1 cellular context compared by ENCODE assay signal in the genomic region with DNA sequence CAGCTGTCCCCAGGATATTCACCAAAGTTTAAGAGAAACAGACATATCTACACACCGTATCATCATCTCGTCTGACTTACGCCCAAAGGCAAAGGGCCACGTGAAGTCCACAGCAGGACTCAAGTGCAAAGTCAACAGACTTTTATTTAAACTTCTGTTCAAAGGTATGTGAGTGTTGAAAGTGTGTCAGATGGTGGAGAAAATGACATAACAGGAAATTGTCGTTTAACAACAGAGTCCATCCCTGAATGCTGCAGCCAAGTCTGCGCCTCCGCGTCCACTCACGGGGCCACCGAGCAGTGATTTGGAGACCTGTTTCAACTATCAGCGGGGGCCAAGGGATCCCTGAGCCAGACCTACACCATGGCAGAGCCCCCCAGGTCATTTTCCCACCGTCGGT.
TF ChIP-seq lines count a peak whose summit lies in the region.

No MANE protein-coding gene starts in this region.

TF ChIP-seq in HepG2, 621 proteins besides CTCF, POLR2A, EP300 and RAD21 (continued from another document and continues in another):
- TF ChIP-seq ATF4 (CRISPR knock-in tag; IDR thresholded peaks at IDR 0.05) = peak in 1 of 2 experiments; percentile 81; a peak in 2 of 4 replicates
- peak; percentile 84 for TF ChIP-seq NFIC (IDR thresholded peaks at IDR 0.05; ENCODE audit: low read length)
- peak; percentile 60; the same call in 1 of the 2 replicates for TF ChIP-seq MIER2 (CRISPR knock-in tag; IDR thresholded peaks at IDR 0.05)
- TF ChIP-seq ZNF703 (CRISPR knock-in tag; IDR thresholded peaks at IDR 0.05; ENCODE audit: borderline replicate concordance) = no peak
- peak; percentile 75 for TF ChIP-seq SOX13 (IDR thresholded peaks at IDR 0.05)
- TF ChIP-seq SOX13 (CRISPR knock-in tag; conservative IDR thresholded peaks at IDR 0.05 in 1 of 2, IDR thresholded peaks at IDR 0.05 in 1 of 2) = peak in 1 of 2 experiments; percentile 93; a peak in 2 of 4 replicates
- TF ChIP-seq, protein P1, sequence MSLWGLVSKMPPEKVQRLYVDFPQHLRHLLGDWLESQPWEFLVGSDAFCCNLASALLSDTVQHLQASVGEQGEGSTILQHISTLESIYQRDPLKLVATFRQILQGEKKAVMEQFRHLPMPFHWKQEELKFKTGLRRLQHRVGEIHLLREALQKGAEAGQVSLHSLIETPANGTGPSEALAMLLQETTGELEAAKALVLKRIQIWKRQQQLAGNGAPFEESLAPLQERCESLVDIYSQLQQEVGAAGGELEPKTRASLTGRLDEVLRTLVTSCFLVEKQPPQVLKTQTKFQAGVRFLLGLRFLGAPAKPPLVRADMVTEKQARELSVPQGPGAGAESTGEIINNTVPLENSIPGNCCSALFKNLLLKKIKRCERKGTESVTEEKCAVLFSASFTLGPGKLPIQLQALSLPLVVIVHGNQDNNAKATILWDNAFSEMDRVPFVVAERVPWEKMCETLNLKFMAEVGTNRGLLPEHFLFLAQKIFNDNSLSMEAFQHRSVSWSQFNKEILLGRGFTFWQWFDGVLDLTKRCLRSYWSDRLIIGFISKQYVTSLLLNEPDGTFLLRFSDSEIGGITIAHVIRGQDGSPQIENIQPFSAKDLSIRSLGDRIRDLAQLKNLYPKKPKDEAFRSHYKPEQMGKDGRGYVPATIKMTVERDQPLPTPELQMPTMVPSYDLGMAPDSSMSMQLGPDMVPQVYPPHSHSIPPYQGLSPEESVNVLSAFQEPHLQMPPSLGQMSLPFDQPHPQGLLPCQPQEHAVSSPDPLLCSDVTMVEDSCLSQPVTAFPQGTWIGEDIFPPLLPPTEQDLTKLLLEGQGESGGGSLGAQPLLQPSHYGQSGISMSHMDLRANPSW (CRISPR knock-in tag; IDR thresholded peaks at IDR 0.05; ENCODE audit: borderline replicate concordance) = 0 out of 2 replicates have a peak, but pooled peaks have one; percentile 87
- no peak for TF ChIP-seq MAFK (conservative IDR thresholded peaks at IDR 0.05 in 1 of 2, IDR thresholded peaks at IDR 0.05 in 1 of 2; ENCODE audit: low read length in 2 of 2)
- peak; percentile 85; the same call in 1 of the 2 replicates for TF ChIP-seq NCOR1 (IDR thresholded peaks at IDR 0.05; ENCODE audit: borderline replicate concordance, low read length)
- peak; percentile 62; the same call in 1 of the 2 replicates for TF ChIP-seq TRIM24 (CRISPR knock-in tag; IDR thresholded peaks at IDR 0.05)
- peak; percentile 67; the same call in 1 of the 2 replicates for TF ChIP-seq YEATS2 (CRISPR knock-in tag; IDR thresholded peaks at IDR 0.05; ENCODE audit: borderline replicate concordance)
- no peak for TF ChIP-seq GPN1 (CRISPR knock-in tag; IDR thresholded peaks at IDR 0.05; ENCODE audit: borderline replicate concordance)
- TF ChIP-seq FOXK1 (CRISPR knock-in tag; IDR thresholded peaks at IDR 0.05; ENCODE audit: borderline replicate concordance, low read depth) = peak; percentile 97
- peak; percentile 93 for TF ChIP-seq HDAC1 (CRISPR knock-in tag; IDR thresholded peaks at IDR 0.05)
- TF ChIP-seq ZNF605 (CRISPR knock-in tag; IDR thresholded peaks at IDR 0.05) = peak; percentile 66; the same call in 1 of the 2 replicates
- TF ChIP-seq ELF4 (CRISPR knock-in tag; IDR thresholded peaks at IDR 0.05; ENCODE audit: borderline replicate concordance) = peak; percentile 78
- no peak for TF ChIP-seq CEBPB (IDR thresholded peaks at IDR 0.05; ENCODE audit: borderline replicate concordance, low read depth, low read length)
- peak; percentile 94 for TF ChIP-seq PAXIP1 (CRISPR knock-in tag; conservative IDR thresholded peaks at IDR 0.05)
- TF ChIP-seq ZNF576 (CRISPR knock-in tag; IDR thresholded peaks at IDR 0.05) = no peak
- TF ChIP-seq, protein P2, sequence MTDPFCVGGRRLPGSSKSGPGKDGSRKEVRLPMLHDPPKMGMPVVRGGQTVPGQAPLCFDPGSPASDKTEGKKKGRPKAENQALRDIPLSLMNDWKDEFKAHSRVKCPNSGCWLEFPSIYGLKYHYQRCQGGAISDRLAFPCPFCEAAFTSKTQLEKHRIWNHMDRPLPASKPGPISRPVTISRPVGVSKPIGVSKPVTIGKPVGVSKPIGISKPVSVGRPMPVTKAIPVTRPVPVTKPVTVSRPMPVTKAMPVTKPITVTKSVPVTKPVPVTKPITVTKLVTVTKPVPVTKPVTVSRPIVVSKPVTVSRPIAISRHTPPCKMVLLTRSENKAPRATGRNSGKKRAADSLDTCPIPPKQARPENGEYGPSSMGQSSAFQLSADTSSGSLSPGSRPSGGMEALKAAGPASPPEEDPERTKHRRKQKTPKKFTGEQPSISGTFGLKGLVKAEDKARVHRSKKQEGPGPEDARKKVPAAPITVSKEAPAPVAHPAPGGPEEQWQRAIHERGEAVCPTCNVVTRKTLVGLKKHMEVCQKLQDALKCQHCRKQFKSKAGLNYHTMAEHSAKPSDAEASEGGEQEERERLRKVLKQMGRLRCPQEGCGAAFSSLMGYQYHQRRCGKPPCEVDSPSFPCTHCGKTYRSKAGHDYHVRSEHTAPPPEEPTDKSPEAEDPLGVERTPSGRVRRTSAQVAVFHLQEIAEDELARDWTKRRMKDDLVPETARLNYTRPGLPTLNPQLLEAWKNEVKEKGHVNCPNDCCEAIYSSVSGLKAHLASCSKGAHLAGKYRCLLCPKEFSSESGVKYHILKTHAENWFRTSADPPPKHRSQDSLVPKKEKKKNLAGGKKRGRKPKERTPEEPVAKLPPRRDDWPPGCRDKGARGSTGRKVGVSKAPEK (CRISPR knock-in tag; IDR thresholded peaks at IDR 0.05; ENCODE audit: borderline replicate concordance) = peak; percentile 84; the same call in 1 of the 2 replicates
- TF ChIP-seq ZNF33A (CRISPR knock-in tag; IDR thresholded peaks at IDR 0.05; ENCODE audit: borderline replicate concordance) = no peak
- TF ChIP-seq TBX2 (CRISPR knock-in tag; IDR thresholded peaks at IDR 0.05; ENCODE audit: borderline replicate concordance) = peak; percentile 98
- TF ChIP-seq, protein P3, sequence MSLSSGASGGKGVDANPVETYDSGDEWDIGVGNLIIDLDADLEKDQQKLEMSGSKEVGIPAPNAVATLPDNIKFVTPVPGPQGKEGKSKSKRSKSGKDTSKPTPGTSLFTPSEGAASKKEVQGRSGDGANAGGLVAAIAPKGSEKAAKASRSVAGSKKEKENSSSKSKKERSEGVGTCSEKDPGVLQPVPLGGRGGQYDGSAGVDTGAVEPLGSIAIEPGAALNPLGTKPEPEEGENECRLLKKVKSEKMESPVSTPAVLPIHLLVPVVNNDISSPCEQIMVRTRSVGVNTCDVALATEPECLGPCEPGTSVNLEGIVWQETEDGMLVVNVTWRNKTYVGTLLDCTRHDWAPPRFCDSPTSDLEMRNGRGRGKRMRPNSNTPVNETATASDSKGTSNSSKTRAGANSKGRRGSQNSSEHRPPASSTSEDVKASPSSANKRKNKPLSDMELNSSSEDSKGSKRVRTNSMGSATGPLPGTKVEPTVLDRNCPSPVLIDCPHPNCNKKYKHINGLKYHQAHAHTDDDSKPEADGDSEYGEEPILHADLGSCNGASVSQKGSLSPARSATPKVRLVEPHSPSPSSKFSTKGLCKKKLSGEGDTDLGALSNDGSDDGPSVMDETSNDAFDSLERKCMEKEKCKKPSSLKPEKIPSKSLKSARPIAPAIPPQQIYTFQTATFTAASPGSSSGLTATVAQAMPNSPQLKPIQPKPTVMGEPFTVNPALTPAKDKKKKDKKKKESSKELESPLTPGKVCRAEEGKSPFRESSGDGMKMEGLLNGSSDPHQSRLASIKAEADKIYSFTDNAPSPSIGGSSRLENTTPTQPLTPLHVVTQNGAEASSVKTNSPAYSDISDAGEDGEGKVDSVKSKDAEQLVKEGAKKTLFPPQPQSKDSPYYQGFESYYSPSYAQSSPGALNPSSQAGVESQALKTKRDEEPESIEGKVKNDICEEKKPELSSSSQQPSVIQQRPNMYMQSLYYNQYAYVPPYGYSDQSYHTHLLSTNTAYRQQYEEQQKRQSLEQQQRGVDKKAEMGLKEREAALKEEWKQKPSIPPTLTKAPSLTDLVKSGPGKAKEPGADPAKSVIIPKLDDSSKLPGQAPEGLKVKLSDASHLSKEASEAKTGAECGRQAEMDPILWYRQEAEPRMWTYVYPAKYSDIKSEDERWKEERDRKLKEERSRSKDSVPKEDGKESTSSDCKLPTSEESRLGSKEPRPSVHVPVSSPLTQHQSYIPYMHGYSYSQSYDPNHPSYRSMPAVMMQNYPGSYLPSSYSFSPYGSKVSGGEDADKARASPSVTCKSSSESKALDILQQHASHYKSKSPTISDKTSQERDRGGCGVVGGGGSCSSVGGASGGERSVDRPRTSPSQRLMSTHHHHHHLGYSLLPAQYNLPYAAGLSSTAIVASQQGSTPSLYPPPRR (CRISPR knock-in tag; IDR thresholded peaks at IDR 0.05; ENCODE audit: borderline replicate concordance) = peak; percentile 96
- peak; percentile 91 for TF ChIP-seq ZBTB21 (CRISPR knock-in tag; IDR thresholded peaks at IDR 0.05)
- TF ChIP-seq, protein P4, sequence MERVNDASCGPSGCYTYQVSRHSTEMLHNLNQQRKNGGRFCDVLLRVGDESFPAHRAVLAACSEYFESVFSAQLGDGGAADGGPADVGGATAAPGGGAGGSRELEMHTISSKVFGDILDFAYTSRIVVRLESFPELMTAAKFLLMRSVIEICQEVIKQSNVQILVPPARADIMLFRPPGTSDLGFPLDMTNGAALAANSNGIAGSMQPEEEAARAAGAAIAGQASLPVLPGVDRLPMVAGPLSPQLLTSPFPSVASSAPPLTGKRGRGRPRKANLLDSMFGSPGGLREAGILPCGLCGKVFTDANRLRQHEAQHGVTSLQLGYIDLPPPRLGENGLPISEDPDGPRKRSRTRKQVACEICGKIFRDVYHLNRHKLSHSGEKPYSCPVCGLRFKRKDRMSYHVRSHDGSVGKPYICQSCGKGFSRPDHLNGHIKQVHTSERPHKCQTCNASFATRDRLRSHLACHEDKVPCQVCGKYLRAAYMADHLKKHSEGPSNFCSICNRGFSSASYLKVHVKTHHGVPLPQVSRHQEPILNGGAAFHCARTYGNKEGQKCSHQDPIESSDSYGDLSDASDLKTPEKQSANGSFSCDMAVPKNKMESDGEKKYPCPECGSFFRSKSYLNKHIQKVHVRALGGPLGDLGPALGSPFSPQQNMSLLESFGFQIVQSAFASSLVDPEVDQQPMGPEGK (CRISPR knock-in tag; IDR thresholded peaks at IDR 0.05) = peak; percentile 73
- TF ChIP-seq TCF12 (IDR thresholded peaks at IDR 0.05) = no peak
- peak; percentile 70; the same call in 1 of the 2 replicates for TF ChIP-seq TCF12 (CRISPR knock-in tag; IDR thresholded peaks at IDR 0.05)
- TF ChIP-seq ISL2 (CRISPR knock-in tag; IDR thresholded peaks at IDR 0.05) = peak; percentile 78
- TF ChIP-seq, protein P5, sequence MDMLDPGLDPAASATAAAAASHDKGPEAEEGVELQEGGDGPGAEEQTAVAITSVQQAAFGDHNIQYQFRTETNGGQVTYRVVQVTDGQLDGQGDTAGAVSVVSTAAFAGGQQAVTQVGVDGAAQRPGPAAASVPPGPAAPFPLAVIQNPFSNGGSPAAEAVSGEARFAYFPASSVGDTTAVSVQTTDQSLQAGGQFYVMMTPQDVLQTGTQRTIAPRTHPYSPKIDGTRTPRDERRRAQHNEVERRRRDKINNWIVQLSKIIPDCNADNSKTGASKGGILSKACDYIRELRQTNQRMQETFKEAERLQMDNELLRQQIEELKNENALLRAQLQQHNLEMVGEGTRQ (IDR thresholded peaks at IDR 0.05; ENCODE audit: low read depth, low read length) = peak; percentile 65
- TF ChIP-seq, protein P5 (CRISPR knock-in tag; IDR thresholded peaks at IDR 0.05; ENCODE audit: borderline replicate concordance) = peak; percentile 71; the same call in 1 of the 2 replicates
- peak; percentile 90 for TF ChIP-seq HOXA3 (CRISPR knock-in tag; IDR thresholded peaks at IDR 0.05)
- peak; percentile 86 for TF ChIP-seq CREM (IDR thresholded peaks at IDR 0.05)
- no peak for TF ChIP-seq CREM (CRISPR knock-in tag; IDR thresholded peaks at IDR 0.05)
- peak; percentile 89 for TF ChIP-seq IKZF5 (CRISPR knock-in tag; IDR thresholded peaks at IDR 0.05)
- no peak for TF ChIP-seq NCOA1 (CRISPR knock-in tag; IDR thresholded peaks at IDR 0.05)
